Comparison of ENCODE assay signal across 29 cellular contexts in the genomic region with DNA sequence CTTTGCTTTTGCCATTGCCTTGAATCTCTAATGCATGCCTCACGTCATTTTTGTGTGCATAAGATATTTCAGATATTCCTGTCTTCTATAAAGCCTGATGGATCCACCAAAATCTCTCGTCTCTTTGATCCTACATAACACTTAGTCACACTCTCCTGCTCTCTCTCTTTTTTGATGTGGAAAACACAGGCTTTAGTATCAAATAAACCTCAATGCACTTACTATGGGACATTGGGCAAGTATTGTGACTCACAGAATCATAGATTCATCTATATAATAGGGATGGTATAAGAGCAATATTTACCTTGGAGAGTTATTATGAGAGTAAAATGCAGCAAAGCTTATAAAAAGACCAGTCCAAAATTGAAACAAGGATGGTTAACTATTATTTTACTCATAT. TPM values are rescaled to one million over a fixed set of nuclear protein-coding genes. Genes with fewer than 3 reads are reported as not detected.
"Had no signal": no experiment of that assay in that cellular context is flagged by ENCODE, and none has a peak within 500 bp of the region (broad histone marks: within the 10 kb centered on the region; RNA-seq: fewer than 3 reads in every experiment).

No MANE protein-coding gene starts in this region.

- H3K27ac Mint-ChIP-seq: activated CD4-positive, alpha-beta T cell treated with anti-CD3 and anti-CD28 coated beads for 36 hours; activated CD4-positive, alpha-beta T cell treated with anti-CD3 and anti-CD28 coated beads, Interleukin-2, amount 10 ng/mL, durations not matched to agents 7 days and 5 days; activated naive CD4-positive, alpha-beta T cell treated with anti-CD3 and anti-CD28 coated beads for 36 hours; activated naive CD4-positive, alpha-beta T cell treated with anti-CD3 and anti-CD28 coated beads, Interleukin-2, amount 50 U/mL, for 72 hours; activated T-helper 1 cell treated with anti-CD3 and anti-CD28 coated beads, Interleukin-12 subunit alpha, Interleukin-12 subunit beta, Interleukin-2, Interleukin-4 antibody, amounts not matched to agents 30 ng/mL and 10 ng/mL and 1 ng/mL, durations not matched to agents 14 hours and 24 hours and 36 hours; T-helper 1 cell treated with Interleukin-12 subunit alpha and Interleukin-12 subunit beta and Interleukin-4 antibody, amounts not matched to agents 30 μg/mL and 1 μg/mL, for 36 hours; T-helper 2 cell treated with Interferon-gamma antibody and Interleukin-4, amounts not matched to agents 5 μg/mL and 100 μg/mL, for 36 hours had no signal

- H3K27ac ChIP-seq: adrenal gland, body of pancreas, breast epithelium, RWPE1 had no signal

- H3K27me3 ChIP-seq: adrenal gland, body of pancreas, breast epithelium, MG63 had no signal

- H3K4me1 Mint-ChIP-seq: activated CD4-positive, alpha-beta T cell treated with anti-CD3 and anti-CD28 coated beads for 36 hours; activated CD4-positive, alpha-beta T cell treated with anti-CD3 and anti-CD28 coated beads, Interleukin-2, amount 10 ng/mL, durations not matched to agents 7 days and 5 days had no signal

- DNase-seq: activated CD4-positive, alpha-beta T cell treated with anti-CD3 and anti-CD28 coated beads for 36 hours; activated CD4-positive, alpha-beta T cell treated with anti-CD3 and anti-CD28 coated beads, Interleukin-2, amount 10 ng/mL, durations not matched to agents 7 days and 5 days; activated CD4-positive, alpha-beta T cell treated with anti-CD3 and anti-CD28 coated beads, Interleukin-2, amount 50 U/mL, for 48 hours; activated CD8-positive, alpha-beta memory T cell treated with anti-CD3 and anti-CD28 coated beads, Interleukin-2, amount 50 U/mL, for 4 hours; activated gamma-delta T cell treated with Interleukin-2 at 50 U/mL for 16 hours; activated naive CD4-positive, alpha-beta T cell treated with anti-CD3 and anti-CD28 coated beads for 36 hours; activated T-cell treated with anti-CD3 and anti-CD28 coated beads for 4 hours; activated T-cell treated with anti-CD3 and anti-CD28 coated beads, Interleukin-2, amount 50 U/mL, for 4 hours; adrenal gland; body of pancreas; Kasumi-1; MG63; NCI-H1048; NCI-H1105 treated with DMSO at 0.1 percent for 48 hours; NCI-H1436; NCI-H1694 treated with DMSO at 0.1 percent for 48 hours; NCI-H2029; NCI-H345; NCI-H524 treated with DMSO at 0.1 percent for 48 hours; Right ventricle myocardium superior; SW 1271 had no signal

- ATAC-seq: activated CD4-positive, alpha-beta T cell treated with anti-CD3 and anti-CD28 coated beads for 36 hours; activated naive CD4-positive, alpha-beta T cell treated with anti-CD3 and anti-CD28 coated beads, Interleukin-2, amount 50 U/mL, for 72 hours; activated T-cell treated with anti-CD3 and anti-CD28 coated beads, Interleukin-2, amount 50 U/mL, for 4 hours; body of pancreas had no signal

- H3K27me3 Mint-ChIP-seq: activated CD4-positive, alpha-beta T cell treated with anti-CD3 and anti-CD28 coated beads for 36 hours; activated CD4-positive, alpha-beta T cell treated with anti-CD3 and anti-CD28 coated beads, Interleukin-2, amount 10 ng/mL, durations not matched to agents 7 days and 5 days had no signal

- H3K4me3 Mint-ChIP-seq: activated CD4-positive, alpha-beta T cell treated with anti-CD3 and anti-CD28 coated beads for 36 hours; activated CD4-positive, alpha-beta T cell treated with anti-CD3 and anti-CD28 coated beads, Interleukin-2, amount 10 ng/mL, durations not matched to agents 7 days and 5 days; activated naive CD4-positive, alpha-beta T cell treated with anti-CD3 and anti-CD28 coated beads for 36 hours; activated T-cell treated with anti-CD3 and anti-CD28 coated beads, Interleukin-2, amount 50 U/mL, for 4 hours; activated T-helper 1 cell treated with anti-CD3 and anti-CD28 coated beads, Interleukin-12 subunit alpha, Interleukin-12 subunit beta, Interleukin-2, Interleukin-4 antibody, amounts not matched to agents 30 ng/mL and 10 ng/mL and 1 ng/mL, durations not matched to agents 14 hours and 24 hours and 36 hours; T-helper 1 cell treated with Interleukin-12 subunit alpha and Interleukin-12 subunit beta and Interleukin-4 antibody, amounts not matched to agents 30 μg/mL and 1 μg/mL, for 36 hours; T-helper 2 cell treated with Interferon-gamma antibody and Interleukin-4, amounts not matched to agents 5 μg/mL and 100 μg/mL, for 36 hours had no signal

- FAIRE-seq: RCC 7860, TTC549 had no signal

- H3K36me3 Mint-ChIP-seq: activated naive CD4-positive, alpha-beta T cell treated with anti-CD3 and anti-CD28 coated beads, Interleukin-2, amount 50 U/mL, for 72 hours had no signal

- H3K4me3 ChIP-seq: adrenal gland, body of pancreas, breast epithelium, MG63 had no signal

- H3K9me3 ChIP-seq: adrenal gland, body of pancreas, breast epithelium, MG63 had no signal

- H3K36me3 ChIP-seq: adrenal gland, breast epithelium, MG63 had no signal

- H3K4me1 ChIP-seq: adrenal gland, body of pancreas, breast epithelium had no signal

- H3K9me3 Mint-ChIP-seq: activated CD4-positive, alpha-beta T cell treated with anti-CD3 and anti-CD28 coated beads, Interleukin-2, amount 10 ng/mL, durations not matched to agents 7 days and 5 days; activated T-cell treated with anti-CD3 and anti-CD28 coated beads, Interleukin-2, amount 50 U/mL, for 4 hours; activated T-helper 1 cell treated with anti-CD3 and anti-CD28 coated beads, Interleukin-12 subunit alpha, Interleukin-12 subunit beta, Interleukin-2, Interleukin-4 antibody, amounts not matched to agents 30 ng/mL and 10 ng/mL and 1 ng/mL, durations not matched to agents 14 hours and 24 hours and 36 hours; T-helper 2 cell treated with Interferon-gamma antibody and Interleukin-4, amounts not matched to agents 5 μg/mL and 100 μg/mL, for 36 hours had no signal

RNA-seq across cellular contexts. Expression of a gene that starts 39.1 kb away (rescaled TPM):
- total RNA-seq: activated CD4-positive, alpha-beta T cell treated with anti-CD3 and anti-CD28 coated beads for 36 hours; activated CD4-positive, alpha-beta T cell treated with anti-CD3 and anti-CD28 coated beads, Interleukin-2, amount 10 ng/mL, durations not matched to agents 7 days and 5 days; activated naive CD4-positive, alpha-beta T cell treated with anti-CD3 and anti-CD28 coated beads for 36 hours; activated naive CD4-positive, alpha-beta T cell treated with anti-CD3 and anti-CD28 coated beads, Interleukin-2, amount 50 U/mL, for 72 hours; activated T-helper 1 cell treated with anti-CD3 and anti-CD28 coated beads, Interleukin-12 subunit alpha, Interleukin-12 subunit beta, Interleukin-2, Interleukin-4 antibody, amounts not matched to agents 30 ng/mL and 10 ng/mL and 1 ng/mL, durations not matched to agents 14 hours and 24 hours and 36 hours; body of pancreas; Right ventricle myocardium superior had no signal
